7 cellular contexts compared by ENCODE assay signal in genomic region chr13:60329221-60329983, GRCh38.
A peak's percentile ranks its signal among the peaks of the same experiment; 100 is the strongest.
DNase-seq lines count a peak whose midpoint lies in the region; ATAC-seq and TF ChIP-seq lines count a peak whose summit lies in the region.

No MANE protein-coding gene starts in this region.

- H3K27me3 ChIP-seq in OCI-LY1 (ENCODE audit: insufficient read depth, low read length): no peaks in the 10 kb centered on the region

- peak; percentile 50; the same call in 1 of the 2 replicates for TF ChIP-seq CTCF in OCI-LY1 (IDR thresholded peaks at IDR 0.05; ENCODE audit: low read length)
- peak; percentile 67 for TF ChIP-seq CTCF in epithelial cell of esophagus (IDR thresholded peaks at IDR 0.05; ENCODE audit: insufficient read depth, low read depth, low read length, missing control alignments)
- no peak for TF ChIP-seq CTCF in lower leg skin (IDR thresholded peaks at IDR 0.05)

- no peaks in the 10 kb centered on the region for H3K36me3 ChIP-seq in OCI-LY1 (ENCODE audit: insufficient read depth, low read length)

- no peaks in the 10 kb centered on the region for H3K9me3 ChIP-seq in OCI-LY1 (ENCODE audit: low read length)

- H3K27ac ChIP-seq in OCI-LY1 (ENCODE audit: low read depth, low read length, poor library complexity, severe bottlenecking): no peak overlapping the region

- H2AFZ ChIP-seq in OCI-LY1 (ENCODE audit: low read length): no peak overlapping the region

- no peak overlapping the region for H3K9ac ChIP-seq in OCI-LY1 (ENCODE audit: low read length)

- peak; percentile 79 for ATAC-seq in GM21423 (IDR thresholded peaks at IDR 0.05; ENCODE audit: unreplicated experiment)

- H3K4me2 ChIP-seq in OCI-LY1 (ENCODE audit: low read length): no peak overlapping the region

- no peaks in the 10 kb centered on the region for H3K79me2 ChIP-seq in OCI-LY1 (ENCODE audit: insufficient read depth, low read length)

- intact Hi-C loops in lower leg skin (cut with DNase I; ENCODE audit: low total_unique reads): no loop called here

- H3K4me3 ChIP-seq in OCI-LY1 (ENCODE audit: low read depth, low read length, poor library complexity, severe bottlenecking): no peak overlapping the region
- no peak overlapping the region for H3K4me3 ChIP-seq in epithelial cell of esophagus (ENCODE audit: low read length)
- no peak overlapping the region for H3K4me3 ChIP-seq in lower leg skin (ENCODE audit: low read depth, poor library complexity, severe bottlenecking)

- no peaks in the 10 kb centered on the region for H3F3A ChIP-seq in OCI-LY1 (ENCODE audit: insufficient read depth, low read length)

- no peak for TF ChIP-seq POLR2A in lower leg skin (IDR thresholded peaks at IDR 0.05)

- H3K4me1 ChIP-seq in OCI-LY1 (ENCODE audit: insufficient read depth, low read length, severe bottlenecking): no peaks in the 10 kb centered on the region

- 22 to 31% methylated on average over 2 of the region's 2 CpGs for WGBS in lower leg skin, 2 donors

- no peaks in the 10 kb centered on the region for H3K9me2 ChIP-seq in OCI-LY1 (ENCODE audit: low read depth, low read length)

- peak; percentile 18 for DNase-seq in GF-D8 (lab: John Stamatoyannopoulos, UW)
- DNase-seq in HuH-7 (ENCODE audit: low spot score): peak; percentile 28
- peak; percentile 42 for DNase-seq in epithelial cell of esophagus (ENCODE audit: low read depth)
- peak; percentile 52 for DNase-seq in renal cortical epithelial cell (ENCODE audit: low read depth)
- no peak for DNase-seq in lower leg skin (ENCODE audit: low spot score in 2 of 2)

- H4K20me1 ChIP-seq in OCI-LY1 (ENCODE audit: insufficient read depth, low read length): no peaks in the 10 kb centered on the region

Comparison
In these comparisons a context has a peak if more than half of its experiments do, and no peak if none do; other contexts are left out.
1. DNase-seq: peak in GF-D8 (single experiment), HuH-7 (single experiment), epithelial cell of esophagus (single experiment) and renal cortical epithelial cell (single experiment); none in lower leg skin (0 of 2).
2. CTCF ChIP-seq: peak in OCI-LY1 (single experiment) and epithelial cell of esophagus (single experiment); none in lower leg skin (0 of 3).